Comparison of ENCODE assay signal across 8 cellular contexts in the genomic region with DNA sequence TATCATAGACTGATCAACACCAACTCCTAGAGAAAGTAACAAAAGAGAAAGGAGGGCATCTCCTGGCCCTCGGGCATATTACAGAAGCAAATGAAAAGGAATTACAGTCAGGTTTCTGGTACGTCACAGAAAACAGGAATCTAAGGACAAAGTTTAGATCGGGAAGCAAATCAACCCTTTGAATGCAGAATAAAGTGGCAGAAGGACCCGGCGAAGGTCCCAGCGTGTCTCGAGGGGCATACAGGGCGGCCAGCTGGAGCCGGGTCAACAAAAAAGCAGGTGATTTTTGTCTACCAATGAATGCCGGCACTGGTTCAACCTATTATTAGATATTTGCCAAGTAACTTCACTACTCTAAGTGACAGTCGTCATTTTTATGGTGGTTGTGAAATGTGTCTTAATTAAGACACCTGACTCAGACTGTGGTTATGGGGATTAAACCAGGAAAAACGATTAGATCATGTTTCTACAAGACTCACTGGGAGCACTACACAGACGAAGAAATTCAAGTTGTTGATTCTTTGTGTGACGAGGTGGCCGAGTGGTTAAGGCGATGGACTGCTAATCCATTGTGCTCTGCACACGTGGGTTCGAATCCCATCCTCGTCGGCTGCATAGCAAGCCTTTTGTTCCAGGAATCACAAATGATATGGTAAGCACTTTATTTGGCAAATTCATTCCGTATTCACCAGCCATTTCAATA. TPM values are rescaled to one million over a fixed set of nuclear protein-coding genes. Genes with fewer than 3 reads are reported as not detected.
DNase-seq lines count a peak whose midpoint lies in the region; ATAC-seq and TF ChIP-seq lines count a peak whose summit lies in the region.

No MANE protein-coding gene starts in this region.

- no peak overlapping the region for H3K27ac ChIP-seq in aorta (ENCODE audit: low read depth in 1 of 2, low read length in 2 of 2)

- H3K9me3 Mint-ChIP-seq in type B pancreatic cell = no peaks in the 10 kb centered on the region

- no peaks in the 10 kb centered on the region for H3K27me3 ChIP-seq in aorta (ENCODE audit: control insufficient read depth in 1 of 2, insufficient read depth in 2 of 2, low read length in 1 of 2)

- no peaks in the 10 kb centered on the region for H3K36me3 Mint-ChIP-seq in type B pancreatic cell

- peaks cover 96% of the 10 kb centered on the region for H3K27me3 Mint-ChIP-seq in type B pancreatic cell

- intact Hi-C loops in mucosa of descending colon (cut with DNase I, micrococcal nuclease) = loop anchor here in 1 of 2 donors (5.0 kb wide), 1 partner anchor 70 kb away; a partner anchor contains a TSS
- intact Hi-C loops in aorta (cut with DNase I) = loop anchor here (5.0 to 10.0 kb wide), 2 partner anchors 68 to 70 kb away; a partner anchor contains a TSS

- DNase-seq in GF-D8 (lab: John Stamatoyannopoulos, UW) = peak; percentile 43
- peak; percentile 84 for DNase-seq in H4 (ENCODE audit: low spot score)
- DNase-seq in NCI-H1092 treated with DMSO at 0.1 percent for 48 hours (lab: John Stamatoyannopoulos, UW) = peak; percentile 41
- peak; percentile 53 for DNase-seq in SW480 (ENCODE audit: low spot score)
- peak; percentile 87 for DNase-seq in dermis blood vessel endothelial cell
- DNase-seq in mucosa of descending colon = peak; percentile 56 to 76 (median 76)
- DNase-seq in type B pancreatic cell (ENCODE audit: extremely low spot score, unreplicated experiment) = no peak
- no peak for DNase-seq in aorta

- ATAC-seq in mucosa of descending colon (peak; percentile 78), aorta (ENCODE audit: low FRiP score) (no peak)

- H3K4me1 Mint-ChIP-seq in type B pancreatic cell (ENCODE audit: unreplicated experiment) = peaks cover 13% of the 10 kb centered on the region

- H3K4me3 Mint-ChIP-seq in type B pancreatic cell = peak overlapping the region; percentile 87

- TF ChIP-seq CTCF in mucosa of descending colon (IDR thresholded peaks at IDR 0.05) (no peak), type B pancreatic cell (conservative IDR thresholded peaks at IDR 0.05) (no peak)

- 2% methylated on average over 21 of the region's 21 CpGs for WGBS in aorta, 2 donors

- H3K36me3 ChIP-seq in mucosa of descending colon (ENCODE audit: low read depth) = no peaks in the 10 kb centered on the region
- no peaks in the 10 kb centered on the region for H3K36me3 ChIP-seq in aorta (ENCODE audit: control insufficient read depth in 1 of 2, insufficient read depth in 2 of 2, low read length in 1 of 2)

- H3K4me3 ChIP-seq in mucosa of descending colon = no peak overlapping the region
- peak overlapping the region in 1 of 2 donors; percentile 18 for H3K4me3 ChIP-seq in aorta (ENCODE audit: low read length in 2 of 2)

- H3K9me3 ChIP-seq in mucosa of descending colon = no peaks in the 10 kb centered on the region
- H3K9me3 ChIP-seq in aorta (ENCODE audit: control insufficient read depth, low read length) = no peaks in the 10 kb centered on the region

- peak overlapping the region; percentile 81 for H3K27ac Mint-ChIP-seq in type B pancreatic cell

- H3K4me1 ChIP-seq in mucosa of descending colon (ENCODE audit: low read depth) (no peaks in the 10 kb centered on the region), aorta (ENCODE audit: control insufficient read depth in 1 of 2, insufficient read depth in 2 of 2, low read length in 2 of 2) (no peaks in the 10 kb centered on the region)

RNA-seq across cellular contexts. Expression of a gene that starts 12.4 kb away (rescaled TPM):
- total RNA-seq in H4 (2014; rRNA removed; shearing (Covaris generic)) = 12.3 and 13.9 TPM in 2 replicates
- total RNA-seq in dermis blood vessel endothelial cell (10.7 and 17.9 TPM in 2 replicates), mucosa of descending colon (10 to 100 TPM; 14.1 to 15.7 (median 14.9) TPM), type B pancreatic cell (ENCODE audit: low replicate concordance) (16.5 and 27.1 TPM in 2 replicates), aorta (10 to 100 TPM; 15.4 to 18.5 TPM)
- polyA plus RNA-seq in aorta = 10 to 100 TPM in 1 of 2 donors, 1 to 10 TPM in 1; 4.4 to 14.0 TPM

RNA-seq across cellular contexts. Expression of a gene that starts 39.4 kb away (rescaled TPM):
- 3.1 and 3.8 TPM in 2 replicates for total RNA-seq in H4 (2014; rRNA removed; shearing (Covaris generic))
- total RNA-seq in dermis blood vessel endothelial cell = 5.2 and 7.7 TPM in 2 replicates
- total RNA-seq in mucosa of descending colon = 1 to 10 TPM; 4.0 to 6.1 (median 5.5) TPM
- total RNA-seq in type B pancreatic cell (ENCODE audit: low replicate concordance) = 7.8 TPM in 2 replicates
- total RNA-seq in aorta = 1 to 10 TPM; 4.0 to 6.8 TPM
- polyA plus RNA-seq in aorta = 1 to 10 TPM; 2.5 to 3.6 TPM

RNA-seq across cellular contexts. Expression of a gene that starts 46.4 kb away (rescaled TPM):
- total RNA-seq in H4 (2014; rRNA removed; shearing (Covaris generic)) = not detected in 2 replicates
- 0.34 and 1.1 TPM in 2 replicates for total RNA-seq in dermis blood vessel endothelial cell
- total RNA-seq in mucosa of descending colon = 1 to 10 TPM in 1 of 3 donors, under 1 TPM in 1, not detected in 1; 0.24 to 2.8 TPM
- total RNA-seq in type B pancreatic cell (ENCODE audit: low replicate concordance) = 0.55 TPM in 1 of 2 replicates, not detected in the other
- total RNA-seq in aorta = 1 to 10 TPM; 1.6 to 3.2 TPM
- 1 to 10 TPM; 1.9 to 4.3 TPM for polyA plus RNA-seq in aorta

RNA-seq across cellular contexts. Expression of a gene that starts 54.3 kb away (rescaled TPM):
- total RNA-seq in H4 (2014; rRNA removed; shearing (Covaris generic)) = 13.6 and 14.1 TPM in 2 replicates
- total RNA-seq in dermis blood vessel endothelial cell = 12.8 and 13.3 TPM in 2 replicates
- 10 to 100 TPM in 1 of 3 donors, 1 to 10 TPM in 2; 8.2 to 17.7 (median 9.2) TPM for total RNA-seq in mucosa of descending colon
- total RNA-seq in type B pancreatic cell (ENCODE audit: low replicate concordance) = 10.9 and 16.7 TPM in 2 replicates
- total RNA-seq in aorta = 10 to 100 TPM; 15.7 to 22.8 TPM
- 10 to 100 TPM; 15.9 to 16.1 TPM for polyA plus RNA-seq in aorta

Comparison
In these comparisons a context has a peak if more than half of its experiments do, and no peak if none do; other contexts are left out.
1. DNase-seq: peak in GF-D8 (single experiment), H4 (single experiment), NCI-H1092 treated with DMSO at 0.1 percent for 48 hours (single experiment), SW480 (single experiment), dermis blood vessel endothelial cell (single experiment) and mucosa of descending colon (3 of 3); none in type B pancreatic cell (single experiment) and aorta (0 of 2).